Comparison of ENCODE assay signal across 20 cellular contexts in the genomic region with DNA sequence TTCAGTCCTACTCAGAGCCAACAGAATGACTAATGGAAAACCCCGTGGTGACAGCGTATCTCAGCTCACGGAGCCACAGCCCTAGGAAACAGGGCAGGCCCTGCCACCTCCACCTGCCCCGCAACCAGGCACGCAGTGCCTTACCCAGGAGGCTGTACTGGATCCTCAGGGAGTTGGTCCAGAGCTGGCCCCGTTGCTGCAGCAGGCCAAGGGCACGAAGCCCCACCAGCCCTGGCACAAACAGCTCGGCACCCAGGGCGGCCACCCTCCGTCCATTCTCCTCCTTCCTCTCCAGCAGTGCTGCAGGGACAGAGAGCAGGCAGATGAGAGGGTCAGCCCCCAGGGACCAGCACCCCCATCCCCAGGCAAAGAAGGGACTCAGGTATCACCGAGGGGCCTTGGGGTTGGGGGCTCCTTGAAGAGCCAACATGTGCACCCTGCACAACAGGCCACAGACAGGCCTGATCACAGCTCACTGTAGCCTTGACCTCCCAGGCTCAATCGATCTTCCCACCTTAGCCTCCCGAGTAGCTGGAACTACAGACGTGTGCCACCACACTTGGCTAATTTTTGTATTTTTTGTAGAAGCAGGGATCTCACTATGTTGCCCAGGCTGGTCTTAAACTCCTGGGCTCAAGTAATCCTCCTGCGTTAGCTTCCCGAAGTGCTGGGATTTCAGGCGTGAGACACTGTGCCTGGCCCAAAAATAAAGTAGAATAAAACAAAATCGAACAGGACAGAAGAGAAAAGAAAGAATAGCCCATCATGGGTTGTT.
"Had no signal": no experiment of that assay in that cellular context is flagged by ENCODE, and none has a peak within 500 bp of the region (broad histone marks: within the 10 kb centered on the region; RNA-seq: fewer than 3 reads in every experiment).

No MANE protein-coding gene starts in this region.

- H3K27me3 Mint-ChIP-seq: naive thymus-derived CD8-positive, alpha-beta T cell; stimulated activated naive CD8-positive, alpha-beta T cell treated with anti-CD3 and anti-CD28 coated beads, Interleukin-15, amount 100 ng/mL, for 72 hours had no signal

- H3K27ac ChIP-seq: colonic mucosa, epithelial cell of prostate, gastrocnemius medialis, parathyroid adenoma, prostate gland, right atrium auricular region, suprapubic skin, transverse colon had no signal

- H3K4me1 ChIP-seq: colonic mucosa, gastrocnemius medialis, parathyroid adenoma, prostate gland, right atrium auricular region, suprapubic skin, transverse colon had no signal

- H3K4me3 ChIP-seq: colonic mucosa, gastrocnemius medialis, prostate gland, right atrium auricular region, skin epidermis, suprapubic skin, transverse colon had no signal

- H3K36me3 ChIP-seq: colonic mucosa, gastrocnemius medialis, prostate gland, right atrium auricular region, suprapubic skin, transverse colon had no signal

- DNase-seq: colonic mucosa; effector CD8-positive, alpha-beta T cell; endodermal cell; foreskin fibroblast; gastrocnemius medialis; head of caudate nucleus; naive thymus-derived CD8-positive, alpha-beta T cell; stimulated activated CD4-positive, alpha-beta T cell treated with anti-CD3 and anti-CD28 coated beads, Interleukin-15, amount 100 ng/mL, for 24 hours; stimulated activated CD4-positive, alpha-beta T cell treated with anti-CD3 and anti-CD28 coated beads, Interleukin-2, amount 100 ng/mL, for 48 hours; stimulated activated naive CD4-positive, alpha-beta T cell; stimulated activated naive CD8-positive, alpha-beta T cell treated with anti-CD3 and anti-CD28 coated beads, Interleukin-15, amount 100 ng/mL, for 72 hours; transverse colon had no signal

- H3K27me3 ChIP-seq: colonic mucosa, gastrocnemius medialis, right atrium auricular region, suprapubic skin, transverse colon had no signal

- H3K9me3 ChIP-seq: colonic mucosa, gastrocnemius medialis, prostate gland, right atrium auricular region, suprapubic skin, transverse colon had no signal

- H3K4me1 Mint-ChIP-seq: endodermal cell; naive thymus-derived CD8-positive, alpha-beta T cell; stimulated activated naive CD8-positive, alpha-beta T cell treated with anti-CD3 and anti-CD28 coated beads, Interleukin-15, amount 100 ng/mL, for 72 hours had no signal

- H3K9me3 Mint-ChIP-seq: dendritic cell treated with granulocyte-macrophage colony-stimulating factor and Interleukin-4, amounts not matched to agents 40 ng/mL and 50 ng/mL, for 4 days; endodermal cell; naive thymus-derived CD8-positive, alpha-beta T cell; stimulated activated naive CD8-positive, alpha-beta T cell treated with anti-CD3 and anti-CD28 coated beads, Interleukin-15, amount 100 ng/mL, for 72 hours had no signal

- H3K27ac Mint-ChIP-seq: dendritic cell treated with granulocyte-macrophage colony-stimulating factor and Interleukin-4, amounts not matched to agents 40 ng/mL and 50 ng/mL, for 4 days; endodermal cell had no signal

- H3K9ac ChIP-seq: parathyroid adenoma had no signal

- H3K4me3 Mint-ChIP-seq: dendritic cell treated with granulocyte-macrophage colony-stimulating factor and Interleukin-4, amounts not matched to agents 40 ng/mL and 50 ng/mL, for 4 days; endodermal cell; naive thymus-derived CD8-positive, alpha-beta T cell; stimulated activated naive CD8-positive, alpha-beta T cell treated with anti-CD3 and anti-CD28 coated beads, Interleukin-15, amount 100 ng/mL, for 72 hours had no signal

- H3K79me2 ChIP-seq: parathyroid adenoma had no signal

- ATAC-seq: esophagus mucosa; gastrocnemius medialis; naive thymus-derived CD8-positive, alpha-beta T cell; stimulated activated naive CD8-positive, alpha-beta T cell treated with anti-CD3 and anti-CD28 coated beads, Interleukin-15, amount 100 ng/mL, for 72 hours had no signal

- H2AFZ ChIP-seq: parathyroid adenoma had no signal
